In genomic region chr1:108125312-108126138, GRCh38 we compare ENCODE assay signal across 8 cellular contexts.
DNase-seq lines count a peak whose midpoint lies in the region; ATAC-seq, FAIRE-seq and TF ChIP-seq lines count a peak whose summit lies in the region.

No MANE protein-coding gene starts in this region.

- no peaks in the 10 kb centered on the region for H3K9me3 Mint-ChIP-seq in activated naive CD8-positive, alpha-beta T cell treated with anti-CD3 and anti-CD28 coated beads, Interleukin-2, amount 50 U/mL, for 24 hours

- H3K4me3 Mint-ChIP-seq in activated naive CD8-positive, alpha-beta T cell treated with anti-CD3 and anti-CD28 coated beads, Interleukin-2, amount 50 U/mL, for 24 hours, result no peak overlapping the region

- H3K36me3 ChIP-seq in heart right ventricle, result no peaks in the 10 kb centered on the region

- H3K4me1 ChIP-seq in heart right ventricle, result peaks cover 0 to 32% (median 0%) of the 10 kb centered on the region in 9 donors

- peak overlapping the region; percentile 70 for H3K27ac Mint-ChIP-seq in activated naive CD8-positive, alpha-beta T cell treated with anti-CD3 and anti-CD28 coated beads, Interleukin-2, amount 50 U/mL, for 24 hours

- WGBS in heart right ventricle, 2 donors, result 5 to 8% methylated on average over 7 of the region's 7 CpGs

- intact Hi-C loops in heart right ventricle (cut with DNase I), result loop anchor here (1.0 to 10.0 kb wide), 6 partner anchors 71 to 749 kb away; partner anchors contain the start of genes VAV3 (in 4 of the 10) and GPSM2 (in 1 of the 10)

- TF ChIP-seq CTCF in heart right ventricle (IDR thresholded peaks at IDR 0.05), result peak; percentile 87 to 98 (median 95)

- H3K9me3 ChIP-seq in heart right ventricle, result no peaks in the 10 kb centered on the region

- H3K27me3 Mint-ChIP-seq in activated naive CD8-positive, alpha-beta T cell treated with anti-CD3 and anti-CD28 coated beads, Interleukin-2, amount 50 U/mL, for 24 hours, result no peaks in the 10 kb centered on the region

- peak; percentile 91 for FAIRE-seq in GM12892 (lab: Jason Lieb, UNC)

- H3K4me3 ChIP-seq in heart right ventricle, result no peak overlapping the region

- H3K27ac ChIP-seq in heart right ventricle, result peak overlapping the region in 1 of 10 donors; percentile 21

- peaks cover 8% of the 10 kb centered on the region for H3K4me1 Mint-ChIP-seq in activated naive CD8-positive, alpha-beta T cell treated with anti-CD3 and anti-CD28 coated beads, Interleukin-2, amount 50 U/mL, for 24 hours

- peak; percentile 23 for DNase-seq in GM12892 (ENCODE audit: insufficient read length)
- peak; percentile 75 for DNase-seq in NCI-H1105 (lab: John Stamatoyannopoulos, UW)
- peak; percentile 30 to 74 for DNase-seq in SW 1271 (lab: John Stamatoyannopoulos, UW)
- DNase-seq in activated naive CD8-positive, alpha-beta T cell treated with anti-CD3 and anti-CD28 coated beads, Interleukin-2, amount 50 U/mL, for 24 hours, result peak; percentile 53
- peak in 1 of 2 donors; percentile 77 for DNase-seq in heart right ventricle
- DNase-seq in retina, result peak; percentile 78
- DNase-seq in GOT3 (lab: John Stamatoyannopoulos, UW), result no peak

- H3K36me3 Mint-ChIP-seq in activated naive CD8-positive, alpha-beta T cell treated with anti-CD3 and anti-CD28 coated beads, Interleukin-2, amount 50 U/mL, for 24 hours (ENCODE audit: low read depth), result no peaks in the 10 kb centered on the region

- no peak for TF ChIP-seq POLR2A in GM12892 (IDR thresholded peaks at IDR 0.05; ENCODE audit: low read depth, low read length)

- no peaks in the 10 kb centered on the region for H3K27me3 ChIP-seq in heart right ventricle

- peak; percentile 99 for ATAC-seq in HG02678 (IDR thresholded peaks at IDR 0.05; ENCODE audit: unreplicated experiment)
- ATAC-seq in activated naive CD8-positive, alpha-beta T cell treated with anti-CD3 and anti-CD28 coated beads, Interleukin-2, amount 50 U/mL, for 24 hours, result peak; percentile 91
- peak; percentile 90 to 95 (median 91) for ATAC-seq in heart right ventricle
